In the genomic region with DNA sequence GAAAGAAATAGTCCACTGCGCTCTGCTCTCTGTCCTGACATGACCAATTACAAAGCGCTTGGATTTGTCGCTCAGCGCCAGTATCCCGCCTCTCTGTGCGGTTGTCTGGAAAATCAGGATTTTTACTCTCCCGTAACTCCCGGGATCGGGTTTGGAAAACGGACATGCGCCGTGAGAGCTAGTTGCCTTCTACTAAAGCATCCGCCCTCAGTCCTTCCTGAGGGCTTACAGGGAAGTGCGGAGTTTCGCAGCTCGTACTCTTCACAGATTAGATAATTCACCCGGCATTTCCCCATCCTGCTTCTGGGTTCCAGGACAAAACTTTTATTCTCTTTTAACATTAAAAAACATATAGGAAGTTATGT, we compare ENCODE assay signal across 1 cellular context.
TF ChIP-seq lines count a peak whose summit lies in the region.

No MANE protein-coding gene starts in this region.

TF ChIP-seq in HepG2, 621 proteins besides CTCF, POLR2A, EP300 and RAD21 (continued from another document and continues in another):
- TF ChIP-seq, protein P1, sequence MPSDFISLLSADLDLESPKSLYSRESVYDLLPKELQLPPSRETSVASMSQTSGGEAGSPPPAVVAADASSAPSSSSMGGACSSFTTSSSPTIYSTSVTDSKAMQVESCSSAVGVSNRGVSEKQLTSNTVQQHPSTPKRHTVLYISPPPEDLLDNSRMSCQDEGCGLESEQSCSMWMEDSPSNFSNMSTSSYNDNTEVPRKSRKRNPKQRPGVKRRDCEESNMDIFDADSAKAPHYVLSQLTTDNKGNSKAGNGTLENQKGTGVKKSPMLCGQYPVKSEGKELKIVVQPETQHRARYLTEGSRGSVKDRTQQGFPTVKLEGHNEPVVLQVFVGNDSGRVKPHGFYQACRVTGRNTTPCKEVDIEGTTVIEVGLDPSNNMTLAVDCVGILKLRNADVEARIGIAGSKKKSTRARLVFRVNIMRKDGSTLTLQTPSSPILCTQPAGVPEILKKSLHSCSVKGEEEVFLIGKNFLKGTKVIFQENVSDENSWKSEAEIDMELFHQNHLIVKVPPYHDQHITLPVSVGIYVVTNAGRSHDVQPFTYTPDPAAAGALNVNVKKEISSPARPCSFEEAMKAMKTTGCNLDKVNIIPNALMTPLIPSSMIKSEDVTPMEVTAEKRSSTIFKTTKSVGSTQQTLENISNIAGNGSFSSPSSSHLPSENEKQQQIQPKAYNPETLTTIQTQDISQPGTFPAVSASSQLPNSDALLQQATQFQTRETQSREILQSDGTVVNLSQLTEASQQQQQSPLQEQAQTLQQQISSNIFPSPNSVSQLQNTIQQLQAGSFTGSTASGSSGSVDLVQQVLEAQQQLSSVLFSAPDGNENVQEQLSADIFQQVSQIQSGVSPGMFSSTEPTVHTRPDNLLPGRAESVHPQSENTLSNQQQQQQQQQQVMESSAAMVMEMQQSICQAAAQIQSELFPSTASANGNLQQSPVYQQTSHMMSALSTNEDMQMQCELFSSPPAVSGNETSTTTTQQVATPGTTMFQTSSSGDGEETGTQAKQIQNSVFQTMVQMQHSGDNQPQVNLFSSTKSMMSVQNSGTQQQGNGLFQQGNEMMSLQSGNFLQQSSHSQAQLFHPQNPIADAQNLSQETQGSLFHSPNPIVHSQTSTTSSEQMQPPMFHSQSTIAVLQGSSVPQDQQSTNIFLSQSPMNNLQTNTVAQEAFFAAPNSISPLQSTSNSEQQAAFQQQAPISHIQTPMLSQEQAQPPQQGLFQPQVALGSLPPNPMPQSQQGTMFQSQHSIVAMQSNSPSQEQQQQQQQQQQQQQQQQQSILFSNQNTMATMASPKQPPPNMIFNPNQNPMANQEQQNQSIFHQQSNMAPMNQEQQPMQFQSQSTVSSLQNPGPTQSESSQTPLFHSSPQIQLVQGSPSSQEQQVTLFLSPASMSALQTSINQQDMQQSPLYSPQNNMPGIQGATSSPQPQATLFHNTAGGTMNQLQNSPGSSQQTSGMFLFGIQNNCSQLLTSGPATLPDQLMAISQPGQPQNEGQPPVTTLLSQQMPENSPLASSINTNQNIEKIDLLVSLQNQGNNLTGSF (CRISPR knock-in tag; IDR thresholded peaks at IDR 0.05): 0 out of 2 replicates have a peak, but pooled peaks have one; percentile 2
- TF ChIP-seq, protein P2, sequence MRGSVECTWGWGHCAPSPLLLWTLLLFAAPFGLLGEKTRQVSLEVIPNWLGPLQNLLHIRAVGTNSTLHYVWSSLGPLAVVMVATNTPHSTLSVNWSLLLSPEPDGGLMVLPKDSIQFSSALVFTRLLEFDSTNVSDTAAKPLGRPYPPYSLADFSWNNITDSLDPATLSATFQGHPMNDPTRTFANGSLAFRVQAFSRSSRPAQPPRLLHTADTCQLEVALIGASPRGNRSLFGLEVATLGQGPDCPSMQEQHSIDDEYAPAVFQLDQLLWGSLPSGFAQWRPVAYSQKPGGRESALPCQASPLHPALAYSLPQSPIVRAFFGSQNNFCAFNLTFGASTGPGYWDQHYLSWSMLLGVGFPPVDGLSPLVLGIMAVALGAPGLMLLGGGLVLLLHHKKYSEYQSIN (CRISPR knock-in tag; IDR thresholded peaks at IDR 0.05; ENCODE audit: borderline replicate concordance): no peak
- no peak for TF ChIP-seq LCORL (IDR thresholded peaks at IDR 0.05)
- no peak for TF ChIP-seq LCORL (CRISPR knock-in tag; IDR thresholded peaks at IDR 0.05)
- no peak for TF ChIP-seq SUZ12 (IDR thresholded peaks at IDR 0.05; ENCODE audit: low read depth, low read length)
- TF ChIP-seq RFX5 (IDR thresholded peaks at IDR 0.05; ENCODE audit: low read depth, low read length): no peak
- TF ChIP-seq EEA1 (CRISPR knock-in tag; IDR thresholded peaks at IDR 0.05; ENCODE audit: borderline replicate concordance): no peak
- TF ChIP-seq, protein P3, sequence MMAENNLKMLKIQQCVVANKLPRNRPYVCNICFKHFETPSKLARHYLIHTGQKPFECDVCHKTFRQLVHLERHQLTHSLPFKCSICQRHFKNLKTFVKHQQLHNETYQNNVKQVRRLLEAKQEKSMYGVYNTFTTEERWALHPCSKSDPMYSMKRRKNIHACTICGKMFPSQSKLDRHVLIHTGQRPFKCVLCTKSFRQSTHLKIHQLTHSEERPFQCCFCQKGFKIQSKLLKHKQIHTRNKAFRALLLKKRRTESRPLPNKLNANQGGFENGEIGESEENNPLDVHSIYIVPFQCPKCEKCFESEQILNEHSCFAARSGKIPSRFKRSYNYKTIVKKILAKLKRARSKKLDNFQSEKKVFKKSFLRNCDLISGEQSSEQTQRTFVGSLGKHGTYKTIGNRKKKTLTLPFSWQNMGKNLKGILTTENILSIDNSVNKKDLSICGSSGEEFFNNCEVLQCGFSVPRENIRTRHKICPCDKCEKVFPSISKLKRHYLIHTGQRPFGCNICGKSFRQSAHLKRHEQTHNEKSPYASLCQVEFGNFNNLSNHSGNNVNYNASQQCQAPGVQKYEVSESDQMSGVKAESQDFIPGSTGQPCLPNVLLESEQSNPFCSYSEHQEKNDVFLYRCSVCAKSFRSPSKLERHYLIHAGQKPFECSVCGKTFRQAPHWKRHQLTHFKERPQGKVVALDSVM (CRISPR knock-in tag; IDR thresholded peaks at IDR 0.05): no peak
- peak; percentile 22; the same call in 1 of the 2 replicates for TF ChIP-seq SMYD3 (CRISPR knock-in tag; IDR thresholded peaks at IDR 0.05)
- no peak for TF ChIP-seq ZNF672 (CRISPR knock-in tag; IDR thresholded peaks at IDR 0.05)
- no peak for TF ChIP-seq DNMT3B (CRISPR knock-in tag; conservative IDR thresholded peaks at IDR 0.05)
- no peak for TF ChIP-seq ZNF225 (CRISPR knock-in tag; IDR thresholded peaks at IDR 0.05)
- no peak for TF ChIP-seq ZNF619 (CRISPR knock-in tag; IDR thresholded peaks at IDR 0.05)
- no peak for TF ChIP-seq ATAD3A (CRISPR knock-in tag; IDR thresholded peaks at IDR 0.05)
- TF ChIP-seq, protein P4, sequence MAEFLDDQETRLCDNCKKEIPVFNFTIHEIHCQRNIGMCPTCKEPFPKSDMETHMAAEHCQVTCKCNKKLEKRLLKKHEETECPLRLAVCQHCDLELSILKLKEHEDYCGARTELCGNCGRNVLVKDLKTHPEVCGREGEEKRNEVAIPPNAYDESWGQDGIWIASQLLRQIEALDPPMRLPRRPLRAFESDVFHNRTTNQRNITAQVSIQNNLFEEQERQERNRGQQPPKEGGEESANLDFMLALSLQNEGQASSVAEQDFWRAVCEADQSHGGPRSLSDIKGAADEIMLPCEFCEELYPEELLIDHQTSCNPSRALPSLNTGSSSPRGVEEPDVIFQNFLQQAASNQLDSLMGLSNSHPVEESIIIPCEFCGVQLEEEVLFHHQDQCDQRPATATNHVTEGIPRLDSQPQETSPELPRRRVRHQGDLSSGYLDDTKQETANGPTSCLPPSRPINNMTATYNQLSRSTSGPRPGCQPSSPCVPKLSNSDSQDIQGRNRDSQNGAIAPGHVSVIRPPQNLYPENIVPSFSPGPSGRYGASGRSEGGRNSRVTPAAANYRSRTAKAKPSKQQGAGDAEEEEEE (CRISPR knock-in tag; IDR thresholded peaks at IDR 0.05; ENCODE audit: borderline replicate concordance): no peak
- TF ChIP-seq, protein P5, sequence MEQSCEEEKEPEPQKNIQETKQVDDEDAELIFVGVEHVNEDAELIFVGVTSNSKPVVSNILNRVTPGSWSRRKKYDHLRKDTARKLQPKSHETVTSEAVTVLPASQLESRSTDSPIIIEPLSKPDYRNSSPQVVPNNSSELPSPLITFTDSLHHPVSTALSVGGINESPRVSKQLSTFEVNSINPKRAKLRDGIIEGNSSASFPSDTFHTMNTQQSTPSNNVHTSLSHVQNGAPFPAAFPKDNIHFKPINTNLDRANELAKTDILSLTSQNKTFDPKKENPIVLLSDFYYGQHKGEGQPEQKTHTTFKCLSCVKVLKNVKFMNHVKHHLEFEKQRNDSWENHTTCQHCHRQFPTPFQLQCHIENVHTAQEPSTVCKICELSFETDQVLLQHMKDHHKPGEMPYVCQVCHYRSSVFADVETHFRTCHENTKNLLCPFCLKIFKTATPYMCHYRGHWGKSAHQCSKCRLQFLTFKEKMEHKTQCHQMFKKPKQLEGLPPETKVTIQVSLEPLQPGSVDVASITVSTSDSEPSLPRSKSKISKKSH (CRISPR knock-in tag; IDR thresholded peaks at IDR 0.05; ENCODE audit: borderline replicate concordance): no peak
- TF ChIP-seq, protein P6, sequence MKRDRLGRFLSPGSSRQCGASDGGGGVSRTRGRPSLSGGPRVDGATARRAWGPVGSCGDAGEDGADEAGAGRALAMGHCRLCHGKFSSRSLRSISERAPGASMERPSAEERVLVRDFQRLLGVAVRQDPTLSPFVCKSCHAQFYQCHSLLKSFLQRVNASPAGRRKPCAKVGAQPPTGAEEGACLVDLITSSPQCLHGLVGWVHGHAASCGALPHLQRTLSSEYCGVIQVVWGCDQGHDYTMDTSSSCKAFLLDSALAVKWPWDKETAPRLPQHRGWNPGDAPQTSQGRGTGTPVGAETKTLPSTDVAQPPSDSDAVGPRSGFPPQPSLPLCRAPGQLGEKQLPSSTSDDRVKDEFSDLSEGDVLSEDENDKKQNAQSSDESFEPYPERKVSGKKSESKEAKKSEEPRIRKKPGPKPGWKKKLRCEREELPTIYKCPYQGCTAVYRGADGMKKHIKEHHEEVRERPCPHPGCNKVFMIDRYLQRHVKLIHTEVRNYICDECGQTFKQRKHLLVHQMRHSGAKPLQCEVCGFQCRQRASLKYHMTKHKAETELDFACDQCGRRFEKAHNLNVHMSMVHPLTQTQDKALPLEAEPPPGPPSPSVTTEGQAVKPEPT (CRISPR knock-in tag; IDR thresholded peaks at IDR 0.05; ENCODE audit: low read depth): no peak
- peak; percentile 48; the same call in 1 of the 2 replicates for TF ChIP-seq TBX3 (IDR thresholded peaks at IDR 0.05; ENCODE audit: borderline replicate concordance)
- TF ChIP-seq ZNF224 (CRISPR knock-in tag; IDR thresholded peaks at IDR 0.05): 0 out of 2 replicates have a peak, but pooled peaks have one; percentile 89
- TF ChIP-seq ETV6 (CRISPR knock-in tag; conservative IDR thresholded peaks at IDR 0.05): no peak
- no peak for TF ChIP-seq ATF7-NPFF (CRISPR knock-in tag; IDR thresholded peaks at IDR 0.05; ENCODE audit: low read depth)
- TF ChIP-seq, protein P7, sequence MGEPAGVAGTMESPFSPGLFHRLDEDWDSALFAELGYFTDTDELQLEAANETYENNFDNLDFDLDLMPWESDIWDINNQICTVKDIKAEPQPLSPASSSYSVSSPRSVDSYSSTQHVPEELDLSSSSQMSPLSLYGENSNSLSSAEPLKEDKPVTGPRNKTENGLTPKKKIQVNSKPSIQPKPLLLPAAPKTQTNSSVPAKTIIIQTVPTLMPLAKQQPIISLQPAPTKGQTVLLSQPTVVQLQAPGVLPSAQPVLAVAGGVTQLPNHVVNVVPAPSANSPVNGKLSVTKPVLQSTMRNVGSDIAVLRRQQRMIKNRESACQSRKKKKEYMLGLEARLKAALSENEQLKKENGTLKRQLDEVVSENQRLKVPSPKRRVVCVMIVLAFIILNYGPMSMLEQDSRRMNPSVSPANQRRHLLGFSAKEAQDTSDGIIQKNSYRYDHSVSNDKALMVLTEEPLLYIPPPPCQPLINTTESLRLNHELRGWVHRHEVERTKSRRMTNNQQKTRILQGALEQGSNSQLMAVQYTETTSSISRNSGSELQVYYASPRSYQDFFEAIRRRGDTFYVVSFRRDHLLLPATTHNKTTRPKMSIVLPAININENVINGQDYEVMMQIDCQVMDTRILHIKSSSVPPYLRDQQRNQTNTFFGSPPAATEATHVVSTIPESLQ (CRISPR knock-in tag; conservative IDR thresholded peaks at IDR 0.05): no peak; the same call in 1 of the 2 replicates
- TF ChIP-seq, protein P8, sequence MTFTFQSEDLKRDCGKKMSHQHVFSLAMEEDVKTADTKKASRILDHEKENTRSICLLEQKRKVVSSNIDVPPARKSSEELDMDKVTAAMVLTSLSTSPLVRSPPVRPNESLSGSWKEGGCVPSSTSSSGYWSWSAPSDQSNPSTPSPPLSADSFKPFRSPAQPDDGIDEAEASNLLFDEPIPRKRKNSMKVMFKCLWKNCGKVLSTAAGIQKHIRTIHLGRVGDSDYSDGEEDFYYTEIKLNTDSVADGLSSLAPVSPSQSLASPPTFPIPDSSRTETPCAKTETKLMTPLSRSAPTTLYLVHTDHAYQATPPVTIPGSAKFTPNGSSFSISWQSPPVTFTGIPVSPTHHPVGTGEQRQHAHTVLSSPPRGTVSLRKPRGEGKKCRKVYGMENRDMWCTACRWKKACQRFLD (CRISPR knock-in tag; IDR thresholded peaks at IDR 0.05; ENCODE audit: borderline replicate concordance): peak; percentile 14; the same call in 1 of the 2 replicates
- TF ChIP-seq, protein P9, sequence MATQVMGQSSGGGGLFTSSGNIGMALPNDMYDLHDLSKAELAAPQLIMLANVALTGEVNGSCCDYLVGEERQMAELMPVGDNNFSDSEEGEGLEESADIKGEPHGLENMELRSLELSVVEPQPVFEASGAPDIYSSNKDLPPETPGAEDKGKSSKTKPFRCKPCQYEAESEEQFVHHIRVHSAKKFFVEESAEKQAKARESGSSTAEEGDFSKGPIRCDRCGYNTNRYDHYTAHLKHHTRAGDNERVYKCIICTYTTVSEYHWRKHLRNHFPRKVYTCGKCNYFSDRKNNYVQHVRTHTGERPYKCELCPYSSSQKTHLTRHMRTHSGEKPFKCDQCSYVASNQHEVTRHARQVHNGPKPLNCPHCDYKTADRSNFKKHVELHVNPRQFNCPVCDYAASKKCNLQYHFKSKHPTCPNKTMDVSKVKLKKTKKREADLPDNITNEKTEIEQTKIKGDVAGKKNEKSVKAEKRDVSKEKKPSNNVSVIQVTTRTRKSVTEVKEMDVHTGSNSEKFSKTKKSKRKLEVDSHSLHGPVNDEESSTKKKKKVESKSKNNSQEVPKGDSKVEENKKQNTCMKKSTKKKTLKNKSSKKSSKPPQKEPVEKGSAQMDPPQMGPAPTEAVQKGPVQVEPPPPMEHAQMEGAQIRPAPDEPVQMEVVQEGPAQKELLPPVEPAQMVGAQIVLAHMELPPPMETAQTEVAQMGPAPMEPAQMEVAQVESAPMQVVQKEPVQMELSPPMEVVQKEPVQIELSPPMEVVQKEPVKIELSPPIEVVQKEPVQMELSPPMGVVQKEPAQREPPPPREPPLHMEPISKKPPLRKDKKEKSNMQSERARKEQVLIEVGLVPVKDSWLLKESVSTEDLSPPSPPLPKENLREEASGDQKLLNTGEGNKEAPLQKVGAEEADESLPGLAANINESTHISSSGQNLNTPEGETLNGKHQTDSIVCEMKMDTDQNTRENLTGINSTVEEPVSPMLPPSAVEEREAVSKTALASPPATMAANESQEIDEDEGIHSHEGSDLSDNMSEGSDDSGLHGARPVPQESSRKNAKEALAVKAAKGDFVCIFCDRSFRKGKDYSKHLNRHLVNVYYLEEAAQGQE (IDR thresholded peaks at IDR 0.05; ENCODE audit: borderline replicate concordance in 1 of 2, low read depth in 1 of 2, low read length in 2 of 2): peak in 1 of 2 experiments; percentile 59; a peak in 1 of 4 replicates
- TF ChIP-seq TAF1 (CRISPR knock-in tag; IDR thresholded peaks at IDR 0.05): peak; percentile 72
- no peak for TF ChIP-seq XRCC5 (optimal IDR thresholded peaks at IDR 0.05; ENCODE audit: low read length)
- no peak for TF ChIP-seq EZH2 (conservative IDR thresholded peaks at IDR 0.05; ENCODE audit: low read depth, low read length)
- TF ChIP-seq ZNF747 (CRISPR knock-in tag; IDR thresholded peaks at IDR 0.05; ENCODE audit: borderline replicate concordance): peak; percentile 18; the same call in 1 of the 2 replicates
- no peak for TF ChIP-seq THYN1 (CRISPR knock-in tag; IDR thresholded peaks at IDR 0.05; ENCODE audit: borderline replicate concordance, low read depth)
- no peak; the same call in 1 of the 2 replicates for TF ChIP-seq MED13 (CRISPR knock-in tag; IDR thresholded peaks at IDR 0.05)
- no peak for TF ChIP-seq ZNF234 (CRISPR knock-in tag; conservative IDR thresholded peaks at IDR 0.05)
- TF ChIP-seq, protein P10, sequence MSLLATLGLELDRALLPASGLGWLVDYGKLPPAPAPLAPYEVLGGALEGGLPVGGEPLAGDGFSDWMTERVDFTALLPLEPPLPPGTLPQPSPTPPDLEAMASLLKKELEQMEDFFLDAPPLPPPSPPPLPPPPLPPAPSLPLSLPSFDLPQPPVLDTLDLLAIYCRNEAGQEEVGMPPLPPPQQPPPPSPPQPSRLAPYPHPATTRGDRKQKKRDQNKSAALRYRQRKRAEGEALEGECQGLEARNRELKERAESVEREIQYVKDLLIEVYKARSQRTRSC (CRISPR knock-in tag; IDR thresholded peaks at IDR 0.05; ENCODE audit: low read depth): 0 out of 2 replicates have a peak, but pooled peaks have one; percentile 53
